In genomic region chr2:239864247-239865058, GRCh38 we compare ENCODE assay signal across 25 cellular contexts.
DNase-seq lines count a peak whose midpoint lies in the region; ATAC-seq and TF ChIP-seq lines count a peak whose summit lies in the region.
"Had no signal": no experiment of that assay in that cellular context is flagged by ENCODE, and none has a peak within 500 bp of the region (broad histone marks: within the 10 kb centered on the region; RNA-seq: fewer than 3 reads in every experiment).

No MANE protein-coding gene starts in this region.

- DNase-seq in Right ventricle myocardium inferior (ENCODE audit: missing footprints): peak; percentile 60
- no peak for DNase-seq in right cardiac atrium
- DNase-seq in esophagus muscularis mucosa (ENCODE audit: extremely low spot score): peak; percentile 91
- DNase-seq in posterior vena cava (ENCODE audit: low spot score): peak; percentile 67
- peak; percentile 44 to 70 for DNase-seq in vagina (ENCODE audit: extremely low spot score in 2 of 2)
- no peak for DNase-seq in nucleus accumbens (lab: John Stamatoyannopoulos, UW)
- DNase-seq in NCI-H1417 treated with DMSO at 0.1 percent for 48 hours (lab: John Stamatoyannopoulos, UW): no peak
- DNase-seq: CD8-positive, alpha-beta T cell; DMS 273 treated with DMSO at 0.1 percent for 48 hours; DMS79 treated with DMSO at 0.1 percent for 48 hours; GF-D8; GOT3; HFFc6; IMR-90; KG1; MM.1S; NCI-H1694; NCI-H2029 treated with DMSO at 0.1 percent for 48 hours; NCI-H2227 treated with DMSO at 0.1 percent for 48 hours; NCI-H526 treated with DMSO at 0.1 percent for 48 hours; PC-9; RPMI8226; SHP77 had no signal

- no peaks in the 10 kb centered on the region for H3K9me3 ChIP-seq in right cardiac atrium (ENCODE audit: control insufficient read depth, low read length)
- H3K9me3 ChIP-seq in esophagus muscularis mucosa: no peaks in the 10 kb centered on the region
- no peaks in the 10 kb centered on the region for H3K9me3 ChIP-seq in vagina
- H3K9me3 ChIP-seq: HAP-1 had no signal

- H3K27ac ChIP-seq in right cardiac atrium (ENCODE audit: low read length): no peak overlapping the region
- no peak overlapping the region for H3K27ac ChIP-seq in esophagus muscularis mucosa (replicated peaks in 1 of 4)
- H3K27ac ChIP-seq in vagina: no peak overlapping the region
- H3K27ac ChIP-seq: C4-2B, PC-9 had no signal

- WGBS in right cardiac atrium: 91% methylated on average over 26 of the region's 26 CpGs
- 92% methylated on average over 17 of the region's 26 CpGs for WGBS in esophagus muscularis mucosa

- TF ChIP-seq CTCF in esophagus muscularis mucosa (IDR thresholded peaks at IDR 0.05): no peak
- no peak for TF ChIP-seq CTCF in vagina (IDR thresholded peaks at IDR 0.05)

- ATAC-seq in Right ventricle myocardium inferior (no peak), right cardiac atrium (no peak)
- ATAC-seq: CD8-positive, alpha-beta T cell had no signal

- H3K27me3 ChIP-seq in right cardiac atrium (ENCODE audit: control insufficient read depth, insufficient read depth) (no peaks in the 10 kb centered on the region), esophagus muscularis mucosa (no peaks in the 10 kb centered on the region), vagina (no peaks in the 10 kb centered on the region)

- H3K36me3 ChIP-seq in esophagus muscularis mucosa (no peaks in the 10 kb centered on the region), vagina (no peaks in the 10 kb centered on the region)
- H3K36me3 ChIP-seq: HAP-1 had no signal

- intact Hi-C loops in Right ventricle myocardium inferior (cut with DNase I): no loop called here
- intact Hi-C loops in right cardiac atrium (cut with DNase I): no loop called here
- intact Hi-C loops in esophagus muscularis mucosa (cut with DNase I): no loop called here
- intact Hi-C loops in posterior vena cava (cut with DNase I): no loop called here
- intact Hi-C loops in vagina (cut with DNase I): no loop called here

- TF ChIP-seq POLR2A in esophagus muscularis mucosa (IDR thresholded peaks at IDR 0.05; ENCODE audit: low read depth) (no peak), vagina (IDR thresholded peaks at IDR 0.05) (no peak)

- no peaks in the 10 kb centered on the region for H3K4me1 ChIP-seq in right cardiac atrium (ENCODE audit: control insufficient read depth, insufficient read depth, low read length)
- no peaks in the 10 kb centered on the region for H3K4me1 ChIP-seq in esophagus muscularis mucosa
- H3K4me1 ChIP-seq in vagina: no peaks in the 10 kb centered on the region
- H3K4me1 ChIP-seq: HAP-1 had no signal

- TF ChIP-seq EP300 in esophagus muscularis mucosa (IDR thresholded peaks at IDR 0.05): no peak

- H3K4me3 ChIP-seq in right cardiac atrium (ENCODE audit: low read length) (no peak overlapping the region), esophagus muscularis mucosa (no peak overlapping the region), vagina (no peak overlapping the region)
- H3K4me3 ChIP-seq: HAP-1, PC-9 had no signal

Comparison
In these comparisons a context has a peak if more than half of its experiments do, and no peak if none do; other contexts are left out.
1. DNase-seq: peak in Right ventricle myocardium inferior (single experiment), esophagus muscularis mucosa (single experiment), posterior vena cava (single experiment) and vagina (2 of 2); none in right cardiac atrium (0 of 3), nucleus accumbens (0 of 56) and NCI-H1417 treated with DMSO at 0.1 percent for 48 hours (single experiment).